ENCODE assay signal across 2 cellular contexts in genomic region chr17:5846001-5846400, GRCh38.
TF ChIP-seq lines count a peak whose summit lies in the region.

No MANE protein-coding gene starts in this region.

TF ChIP-seq in A549, 52 proteins besides CTCF, POLR2A, EP300 and RAD21 (continued from another document):
- no peak for TF ChIP-seq E2F6 (IDR thresholded peaks at IDR 0.05; ENCODE audit: borderline replicate concordance, low read depth)
TF ChIP-seq in A549: peak in this region for 1.

TF ChIP-seq in HCT116, 20 proteins besides CTCF, POLR2A, EP300 and RAD21:
- no peak for TF ChIP-seq REST (IDR thresholded peaks at IDR 0.05; ENCODE audit: low read depth)
- peak; percentile 62; the same call in 1 of the 2 replicates for TF ChIP-seq CEBPB (IDR thresholded peaks at IDR 0.05; ENCODE audit: low read depth)
- no peak for TF ChIP-seq POLR2AphosphoS5 (IDR thresholded peaks at IDR 0.05; ENCODE audit: low read depth, low read length)
